9 cellular contexts compared by ENCODE assay signal in the genomic region with DNA sequence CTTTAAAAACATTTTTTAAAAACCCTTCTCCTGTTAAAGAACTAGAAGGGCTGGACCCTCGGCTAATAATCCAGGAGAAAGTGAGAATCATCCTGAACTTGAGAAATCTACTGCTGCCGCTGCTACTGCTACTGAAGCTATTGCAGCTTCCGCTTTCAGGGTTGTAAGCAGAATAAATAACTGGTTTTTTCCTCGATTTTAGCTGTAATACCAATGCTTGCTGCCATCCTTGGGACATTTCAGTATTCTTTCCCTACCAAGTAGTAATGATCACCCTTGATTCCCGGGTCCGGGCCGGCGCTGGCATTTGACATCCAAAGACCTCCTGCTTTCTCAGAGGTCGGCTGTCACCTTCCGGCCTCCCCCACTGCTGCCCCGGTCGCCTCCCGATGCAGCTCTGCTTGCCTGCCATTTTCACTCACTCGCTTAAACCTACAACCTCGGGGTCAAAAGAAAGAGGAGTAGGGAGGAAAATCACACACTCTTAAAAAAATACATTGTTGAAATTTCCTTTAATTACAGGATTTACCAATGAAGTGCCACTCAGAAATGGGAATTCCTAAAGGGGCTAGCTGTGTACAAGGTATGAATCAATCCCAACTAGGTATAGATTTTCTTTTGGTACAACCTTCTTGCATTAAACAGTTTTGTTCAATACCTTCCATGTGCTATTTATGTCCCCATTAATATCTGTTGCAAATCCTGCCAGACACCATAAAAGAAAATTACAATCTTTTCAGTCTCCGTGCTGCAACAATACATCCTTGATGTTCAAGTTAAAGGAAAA. TPM values are rescaled to one million over a fixed set of nuclear protein-coding genes. Genes with fewer than 3 reads are reported as not detected.
DNase-seq lines count a peak whose midpoint lies in the region; ATAC-seq and TF ChIP-seq lines count a peak whose summit lies in the region.
"Had no signal": no experiment of that assay in that cellular context is flagged by ENCODE, and none has a peak within 500 bp of the region (broad histone marks: within the 10 kb centered on the region; RNA-seq: fewer than 3 reads in every experiment).

No MANE protein-coding gene starts in this region.

- peaks cover 5% of the 10 kb centered on the region; the same call in 1 of the 2 replicates for H3K9me3 ChIP-seq in AG04450 (ENCODE audit: control insufficient read depth, insufficient read depth, low read length)

- ATAC-seq in naive B cell (ENCODE audit: low read depth in 2 of 2), result no peak
- no peak for ATAC-seq in GM19035 (IDR thresholded peaks at IDR 0.05; ENCODE audit: unreplicated experiment)

- H3K9me3 Mint-ChIP-seq in chondrocyte (ENCODE audit: low read depth), result no peaks in the 10 kb centered on the region
- H3K9me3 Mint-ChIP-seq in naive B cell, result peaks cover 0 to 24% (median 4%) of the 10 kb centered on the region in 7 donors

- TF ChIP-seq CTCF in AG04450 (IDR thresholded peaks at IDR 0.05; ENCODE audit: low read depth, low read length) (no peak), chondrocyte (IDR thresholded peaks at IDR 0.05) (no peak)

- CTCF ChIA-PET in AG04450 (lab: Charles Lee), result interaction anchor here (0.6 to 4.8 kb wide), 4 partner anchors 515 to 801 kb away, joined by 3 to 39 read pairs (median 4); no protein-coding TSS in a partner anchor

- peaks cover 63% of the 10 kb centered on the region for H3K27me3 ChIP-seq in AG04450 (ENCODE audit: control insufficient read depth, insufficient read depth, low read length)

- peak overlapping the region; percentile 69 for H3K4me3 ChIP-seq in AG04450 (ENCODE audit: low read depth, low read length)

- H3K4me1 Mint-ChIP-seq in chondrocyte (ENCODE audit: low read depth), result peaks cover 41% of the 10 kb centered on the region
- peaks cover 37 to 66% (median 59%) of the 10 kb centered on the region in 3 donors for H3K4me1 Mint-ChIP-seq in naive B cell

- H3K36me3 Mint-ChIP-seq in chondrocyte (ENCODE audit: low read depth), result peaks cover 3% of the 10 kb centered on the region
- peaks cover 0 to 27% of the 10 kb centered on the region in 2 donors for H3K36me3 Mint-ChIP-seq in naive B cell

- no peak overlapping the region for H3K27ac ChIP-seq in AG04450 (ENCODE audit: low read depth, low read length)
- H3K27ac ChIP-seq: HL-60 had no signal

- H3K27ac Mint-ChIP-seq in chondrocyte (ENCODE audit: unreplicated experiment) (no peak overlapping the region), naive B cell (peak overlapping the region in 1 of 6 donors; percentile 62)

- DNase-seq in AG04450 (ENCODE audit: low read depth, low spot score) (no peak), M059J (ENCODE audit: low read depth) (peak; percentile 20), chondrocyte (ENCODE audit: low spot score) (no peak), naive B cell (no peak), inferior parietal cortex (ENCODE audit: extremely low spot score) (no peak), RPMI8226 (no peak), NCI-H82 (lab: John Stamatoyannopoulos, UW) (no peak)

- POLR2A ChIA-PET in AG04450 (lab: Yijun Ruan, JAX), result no interaction called here

- peak overlapping the region; percentile 92 for H3K4me3 Mint-ChIP-seq in chondrocyte (ENCODE audit: unreplicated experiment)
- peak overlapping the region; percentile 81 to 90 (median 82) for H3K4me3 Mint-ChIP-seq in naive B cell

- H3K27me3 Mint-ChIP-seq in chondrocyte (ENCODE audit: low read depth) (peaks cover 44% of the 10 kb centered on the region), naive B cell (peaks cover 82 to 92% (median 88%) of the 10 kb centered on the region in 3 donors)

RNA-seq across cellular contexts. Expression of gene MECOM, which starts 0.7 kb away (rescaled TPM):
- polyA plus RNA-seq in AG04450 (2011; rRNA removed), result 14.3 and 18.4 TPM in 2 replicates
- polyA minus RNA-seq in AG04450 (2011; rRNA and poly(A)+ RNA removed), result 52.4 and 57.2 TPM in 2 replicates
- 22.2 and 28.6 TPM in 2 replicates for total RNA-seq in M059J (2014; rRNA removed; shearing (Covaris generic))
- 4.6 to 11.4 TPM (median 5.2 TPM) in 3 replicates for total RNA-seq in chondrocyte
- polyA plus RNA-seq in naive B cell (ENCODE audit: low read depth in 6 of 6), result not detected
